9 cellular contexts compared by ENCODE assay signal in genomic region chr10:110355181-110355831, GRCh38. TPM values are rescaled to one million over a fixed set of nuclear protein-coding genes. Genes with fewer than 3 reads are reported as not detected.
A peak's percentile ranks its signal among the peaks of the same experiment; 100 is the strongest.
DNase-seq lines count a peak whose midpoint lies in the region; ATAC-seq and TF ChIP-seq lines count a peak whose summit lies in the region.
"Had no signal": no experiment of that assay in that cellular context is flagged by ENCODE, and none has a peak within 500 bp of the region (broad histone marks: within the 10 kb centered on the region; RNA-seq: fewer than 3 reads in every experiment).

No MANE protein-coding gene starts in this region.

- DNase-seq in epithelial cell of prostate (ENCODE audit: low read depth, low spot score) (no peak), right lobe of liver (no peak), NCI-H446 treated with DMSO at 0.1 percent for 48 hours (lab: John Stamatoyannopoulos, UW) (no peak), A673 (ENCODE audit: low spot score) (no peak), WTC11 (ENCODE audit: low spot score) (no peak)
- DNase-seq: NCI-H146 had no signal

- intact Hi-C loops in right lobe of liver (cut with DNase I) = loop anchor here in 1 of 2 donors (10.0 kb wide), 1 partner anchor 189 kb away; no protein-coding TSS in a partner anchor
- intact Hi-C loops in A673 (cut with micrococcal nuclease; ENCODE audit: unreplicated experiment) = loop anchor here (1.0 kb wide), 1 partner anchor 191 kb away; no protein-coding TSS in a partner anchor

- CTCF ChIA-PET in A673 (lab: Charles Lee) = interaction anchor here (0.6 to 0.7 kb wide), 2 partner anchors 17 to 85 kb away, joined by 3 to 5 read pairs; no protein-coding TSS in a partner anchor
- CTCF ChIA-PET in WTC11 (lab: Charles Lee) = interaction anchor here (0.7 to 3.7 kb wide), 17 partner anchors 10 to 194 kb away, joined by 3 to 51 read pairs (median 11); partner anchors contain the start of gene SMNDC1

- H3K9me3 ChIP-seq in right lobe of liver (no peaks in the 10 kb centered on the region), A673 (ENCODE audit: low read depth, low read length, poor library complexity, severe bottlenecking) (no peaks in the 10 kb centered on the region)

- H3K4me3 Mint-ChIP-seq in WTC11 = no peak overlapping the region

- H3K4me1 Mint-ChIP-seq in WTC11 = peaks cover 55% of the 10 kb centered on the region

- WGBS in right lobe of liver (ENCODE audit: insufficient coverage, low coverage, low lambda C conversion rate, missing lambda C conversion rate) = 95% methylated on average over 6 of the region's 8 CpGs

- H3K9me3 Mint-ChIP-seq in WTC11 = peaks cover 3% of the 10 kb centered on the region; the same call in 1 of the 2 replicates

- BruUV-seq in A673 (replicated peaks; lab: Mats Ljungman, UMichigan) = no TSS peak

- ATAC-seq in GM18498 (IDR thresholded peaks at IDR 0.05; ENCODE audit: unreplicated experiment) (peak; percentile 45), GM21390 (IDR thresholded peaks at IDR 0.05; ENCODE audit: unreplicated experiment) (peak; percentile 34), HG03571 (IDR thresholded peaks at IDR 0.05; ENCODE audit: unreplicated experiment) (peak; percentile 29), right lobe of liver (no peak), WTC11 (no peak)

- no peak overlapping the region for H3K27ac Mint-ChIP-seq in WTC11

- no peak for TF ChIP-seq CTCF in right lobe of liver (IDR thresholded peaks at IDR 0.05)
- no peak for TF ChIP-seq CTCF in A673 (conservative IDR thresholded peaks at IDR 0.05; ENCODE audit: low read depth, low read length)
- no peak for TF ChIP-seq CTCF in WTC11 (IDR thresholded peaks at IDR 0.05)

- no peaks in the 10 kb centered on the region; the same call in 1 of the 2 replicates for H3K27me3 Mint-ChIP-seq in WTC11 (ENCODE audit: low read depth)

- H3K27me3 ChIP-seq in right lobe of liver (no peaks in the 10 kb centered on the region), A673 (replicated peaks; ENCODE audit: insufficient read depth, low read depth, low read length, poor library complexity) (no peaks in the 10 kb centered on the region)

- peaks cover 0 to 3% (median 0%) of the 10 kb centered on the region in 4 donors for H3K4me1 ChIP-seq in right lobe of liver
- H3K4me1 ChIP-seq in A673 (ENCODE audit: insufficient read depth, low read length, poor library complexity, severe bottlenecking) = peaks cover 12% of the 10 kb centered on the region

- H3K4me3 ChIP-seq in right lobe of liver (no peak overlapping the region), A673 (ENCODE audit: low read depth, low read length, poor library complexity, severe bottlenecking) (no peak overlapping the region)

- no peaks in the 10 kb centered on the region for H3K36me3 Mint-ChIP-seq in WTC11

- H3K36me3 ChIP-seq in right lobe of liver (no peaks in the 10 kb centered on the region), A673 (ENCODE audit: insufficient read depth, low read length, poor library complexity, severe bottlenecking) (no peaks in the 10 kb centered on the region)

- peak overlapping the region; percentile 100 for H3K27ac ChIP-seq in epithelial cell of prostate
- no peak overlapping the region for H3K27ac ChIP-seq in right lobe of liver
- H3K27ac ChIP-seq in A673 (ENCODE audit: low read depth, low read length, poor library complexity, severe bottlenecking) = no peak overlapping the region

- POLR2A ChIA-PET in A673 (lab: Charles Lee; ENCODE audit: low non-redundant PET) (no interaction called here), WTC11 (lab: Charles Lee) (no interaction called here)

- TF ChIP-seq POLR2A in right lobe of liver (IDR thresholded peaks at IDR 0.05) = no peak

TF ChIP-seq in WTC11, 78 proteins besides CTCF, POLR2A, EP300 and RAD21 (continues in another document):
- TF ChIP-seq IRF1 (CRISPR knock-in tag; IDR thresholded peaks at IDR 0.05) (no peak), FOXP4 (CRISPR knock-in tag; IDR thresholded peaks at IDR 0.05) (no peak), JUN (CRISPR knock-in tag; IDR thresholded peaks at IDR 0.05) (no peak), HMGXB4 (CRISPR knock-in tag; IDR thresholded peaks at IDR 0.05) (no peak), NFE2L1 (CRISPR knock-in tag; IDR thresholded peaks at IDR 0.05) (no peak), ELF4 (CRISPR knock-in tag; IDR thresholded peaks at IDR 0.05; ENCODE audit: low read depth) (no peak), ZNF425 (CRISPR knock-in tag; conservative IDR thresholded peaks at IDR 0.05) (no peak), ZNF396 (CRISPR knock-in tag; IDR thresholded peaks at IDR 0.05; ENCODE audit: borderline replicate concordance) (no peak), ATF6 (CRISPR knock-in tag; IDR thresholded peaks at IDR 0.05) (no peak), CREM (CRISPR knock-in tag; IDR thresholded peaks at IDR 0.05) (no peak), HMGA2 (CRISPR knock-in tag; IDR thresholded peaks at IDR 0.05) (no peak)

RNA-seq across cellular contexts. Expression of gene SMNDC1, which starts 50.6 kb away (rescaled TPM):
- total RNA-seq in right lobe of liver (10 to 100 TPM in 2 of 6 experiments, 1 to 10 TPM in 4; 5.1 to 13.3 (median 9.1) TPM), A673 (2021) (53.1 and 57.8 TPM in 2 replicates), WTC11 (2021) (37.7 to 55.9 TPM (median 40.2 TPM) in 3 replicates)

Comparison
In these comparisons a context has a peak if more than half of its experiments do, and no peak if none do; other contexts are left out.
1. ATAC-seq: peak in GM18498 (single experiment), GM21390 (single experiment) and HG03571 (single experiment); none in right lobe of liver (0 of 4) and WTC11 (single experiment).